ENCODE assay signal across 8 cellular contexts in genomic region chr4:15231265-15232091, GRCh38.
DNase-seq lines count a peak whose midpoint lies in the region; ATAC-seq and TF ChIP-seq lines count a peak whose summit lies in the region.

No MANE protein-coding gene starts in this region.

- TF ChIP-seq CTCF in GM10266 (IDR thresholded peaks at IDR 0.05; ENCODE audit: control insufficient read depth, insufficient read depth, low read depth, missing control alignments) = peak; percentile 66
- TF ChIP-seq CTCF in retinal pigment epithelial cell (conservative IDR thresholded peaks at IDR 0.05; ENCODE audit: low read depth, low read length) = peak; percentile 74

- peaks cover 31% of the 10 kb centered on the region for H3K4me1 ChIP-seq in adipocyte (ENCODE audit: control insufficient read depth, insufficient read depth, low read length)

- H3K4me3 ChIP-seq in H7 (ENCODE audit: insufficient read depth, low read depth, low read length) (no peak overlapping the region), MG63 (no peak overlapping the region), adipocyte (ENCODE audit: low read length) (no peak overlapping the region), retinal pigment epithelial cell (ENCODE audit: low read length) (no peak overlapping the region)

- ATAC-seq in left cardiac atrium = peak; percentile 82 to 88

- H3K9me3 ChIP-seq in MG63 (no peaks in the 10 kb centered on the region), adipocyte (ENCODE audit: control insufficient read depth, low read length) (no peaks in the 10 kb centered on the region)

- H3K9ac ChIP-seq in adipocyte (ENCODE audit: low read length) = no peak overlapping the region

- intact Hi-C loops in left cardiac atrium (cut with DNase I) = no loop called here

- peak; percentile 52 for DNase-seq in GM10266 (ENCODE audit: extremely low spot score)
- peak; percentile 68 for DNase-seq in H7
- DNase-seq in MG63 = peak; percentile 57
- DNase-seq in T follicular helper cell (ENCODE audit: low read depth) = peak; percentile 65
- DNase-seq in adipocyte (ENCODE audit: low read depth) = peak; percentile 96
- DNase-seq in left cardiac atrium = peak; percentile 77
- peak; percentile 43 for DNase-seq in retinal pigment epithelial cell (ENCODE audit: low read depth)
- DNase-seq in NCI-H2107 treated with DMSO at 0.1 percent for 48 hours (lab: John Stamatoyannopoulos, UW; ENCODE audit: unreplicated experiment) = no peak

- H3K27me3 ChIP-seq in H7 (ENCODE audit: control insufficient read depth, insufficient read depth, low read length) (no peaks in the 10 kb centered on the region), MG63 (no peaks in the 10 kb centered on the region), adipocyte (replicated peaks; ENCODE audit: control insufficient read depth, insufficient read depth, low read length) (peaks cover 6% of the 10 kb centered on the region)

- H3K36me3 ChIP-seq in H7 (replicated peaks; ENCODE audit: control insufficient read depth, insufficient read depth, low read length) = no peaks in the 10 kb centered on the region
- no peaks in the 10 kb centered on the region for H3K36me3 ChIP-seq in MG63
- no peaks in the 10 kb centered on the region for H3K36me3 ChIP-seq in adipocyte (ENCODE audit: control insufficient read depth, insufficient read depth, low read length, severe bottlenecking)
